ENCODE assay signal across 15 cellular contexts in the genomic region with DNA sequence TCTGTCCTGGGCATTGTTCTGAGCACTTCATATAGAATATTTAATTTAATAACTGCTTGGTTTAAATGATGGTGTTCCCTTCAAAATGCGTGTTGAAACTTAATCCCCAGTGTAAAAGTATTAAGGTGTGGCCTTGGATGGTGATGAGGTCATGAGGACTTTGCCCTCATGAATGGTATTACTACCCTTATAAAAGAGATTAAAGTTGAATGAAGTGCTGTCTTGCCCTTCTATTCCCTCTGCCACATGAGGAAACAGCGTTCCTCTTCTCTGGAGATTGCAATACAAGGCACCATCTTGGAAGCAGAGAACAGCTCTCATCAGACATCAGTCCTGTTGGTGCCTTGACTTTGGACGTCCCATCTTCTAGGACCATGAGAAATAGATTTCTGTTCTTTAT.
A peak's percentile ranks its signal among the peaks of the same experiment; 100 is the strongest.
DNase-seq lines count a peak whose midpoint lies in the region; ATAC-seq, FAIRE-seq and TF ChIP-seq lines count a peak whose summit lies in the region.
"Had no signal": no experiment of that assay in that cellular context is flagged by ENCODE, and none has a peak within 500 bp of the region (broad histone marks: within the 10 kb centered on the region; RNA-seq: fewer than 3 reads in every experiment).

No MANE protein-coding gene starts in this region.

- H3K23ac ChIP-seq in H1 (ENCODE audit: insufficient read length) = no peak overlapping the region

- H3K27ac ChIP-seq in H1 (ENCODE audit: low read depth, low read length) = no peak overlapping the region
- peak overlapping the region; percentile 30 to 77 for H3K27ac ChIP-seq in small intestine (ENCODE audit: low read depth in 1 of 2, low read length in 1 of 2)
- H3K27ac ChIP-seq in upper lobe of right lung = no peak overlapping the region

- H2AFZ ChIP-seq in H1 (ENCODE audit: low read length) = no peak overlapping the region
- H2AFZ ChIP-seq: GM23338 had no signal

- POLR2A ChIA-PET in H1 (lab: Charles Lee; ENCODE audit: partially characterized antibody) = interaction anchor here (2.6 kb wide), 1 partner anchor 374 kb away, joined by 7 read pairs; the partner anchor contains the start of gene PTPRG

- no peak overlapping the region for H2AK5ac ChIP-seq in H1 (ENCODE audit: low read depth, low read length)

- no peak overlapping the region for H3K4me2 ChIP-seq in H1 (ENCODE audit: insufficient read depth in 1 of 2, low read depth in 2 of 2, low read length in 2 of 2)
- H3K4me2 ChIP-seq: GM23338 had no signal

- peak overlapping the region; percentile 24 for H2BK120ac ChIP-seq in H1 (replicated peaks; ENCODE audit: low read depth, low read length)

- H2BK12ac ChIP-seq in H1 (ENCODE audit: low read depth, low read length) = no peak overlapping the region

- no peak overlapping the region for H2BK20ac ChIP-seq in H1 (ENCODE audit: low read length)

- H4K91ac ChIP-seq in H1 (replicated peaks; ENCODE audit: insufficient read length, low read length) = no peak overlapping the region

- peaks cover under 1% of the 10 kb centered on the region; the same call in 1 of the 2 replicates for H3K79me1 ChIP-seq in H1 (ENCODE audit: low read depth, low read length)

- TF ChIP-seq RAD21 in H1 (IDR thresholded peaks at IDR 0.05 in 1 of 2, conservative IDR thresholded peaks at IDR 0.05 in 1 of 2; ENCODE audit: low read depth in 2 of 2, low read length in 2 of 2) = no peak

- no peak overlapping the region for H3K18ac ChIP-seq in H1 (ENCODE audit: extremely low read depth, low read length)

- H3K4me1 ChIP-seq in H1 (replicated peaks in 1 of 4; ENCODE audit: control insufficient read depth in 3 of 4, insufficient read depth in 4 of 4, low read length in 3 of 4) (peaks cover 0 to 12% (median 7%) of the 10 kb centered on the region in 4 experiments; a peak in 6 of 7 replicates), small intestine (ENCODE audit: control insufficient read depth in 2 of 2, insufficient read depth in 1 of 2, low read depth in 1 of 2, low read length in 1 of 2) (peaks cover 0 to 3% of the 10 kb centered on the region in 2 donors), upper lobe of right lung (no peaks in the 10 kb centered on the region)

- TF ChIP-seq CTCF in H1 (IDR thresholded peaks at IDR 0.05; ENCODE audit: control extremely low read depth in 1 of 3, insufficient read depth in 1 of 3, low read depth in 1 of 3, low read length in 3 of 3) (no peak), upper lobe of right lung (IDR thresholded peaks at IDR 0.05) (no peak)

- TF ChIP-seq POLR2A in H1 (IDR thresholded peaks at IDR 0.05; ENCODE audit: control extremely low read depth in 1 of 2, low read depth in 2 of 2, low read length in 2 of 2) = no peak

- H3K56ac ChIP-seq in H1 (replicated peaks; ENCODE audit: insufficient read length, low read depth, low read length) = no peak overlapping the region

- intact Hi-C loops in left colon (cut with DNase I, micrococcal nuclease) = no loop called here
- intact Hi-C loops in upper lobe of right lung (cut with DNase I) = no loop called here

- H3K27me3 ChIP-seq in H1 (replicated peaks in 1 of 4; ENCODE audit: control insufficient read depth in 3 of 4, extremely low read depth in 1 of 4, insufficient read depth in 3 of 4, low read length in 3 of 4) (no peaks in the 10 kb centered on the region), small intestine (ENCODE audit: control insufficient read depth in 2 of 2, insufficient read depth in 2 of 2, low read length in 2 of 2) (no peaks in the 10 kb centered on the region), upper lobe of right lung (no peaks in the 10 kb centered on the region)

- WGBS in H1 (ENCODE audit: extremely low coverage in 1 of 2, insufficient coverage in 1 of 2, insufficient read length in 1 of 2, insufficient replicate concordance in 2 of 2, low coverage in 1 of 2, low lambda C conversion rate in 2 of 2, missing lambda C conversion rate in 1 of 2), 2 experiments = 87% methylated on average over 3 of the region's 3 CpGs; no CpG with 5 or more reads in 1 of the 2 experiments
- 31 to 75% (median 46%) methylated on average over 3 of the region's 3 CpGs for WGBS in small intestine, 3 donors

- no peak overlapping the region for H3K4ac ChIP-seq in H1 (replicated peaks; ENCODE audit: insufficient read length, low read depth, low read length)

- FAIRE-seq in H1 (lab: Jason Lieb, UNC) = no peak
- FAIRE-seq in small intestine (lab: Jason Lieb, UNC) = no peak
- FAIRE-seq: GM12891, GM19239, H54 had no signal

- no peaks in the 10 kb centered on the region for H3K23me2 ChIP-seq in H1 (ENCODE audit: low read depth, low read length)

- peak; percentile 99 for ATAC-seq in left colon
- ATAC-seq in GM18873 (IDR thresholded peaks at IDR 0.05; ENCODE audit: low FRiP score, unreplicated experiment) = no peak
- ATAC-seq in upper lobe of right lung = no peak

- DNase-seq in H1 (ENCODE audit: low read depth in 1 of 2, low spot score in 2 of 2) = no peak
- DNase-seq in left colon = no peak
- peak; percentile 94 for DNase-seq in small intestine
- no peak for DNase-seq in upper lobe of right lung
- no peak for DNase-seq in NCI-H2107 (lab: John Stamatoyannopoulos, UW)
- DNase-seq: C1 segment of cervical spinal cord, Calu3, COR-L47, DMS79 treated with DMSO at 0.1 percent for 48 hours, GF-D8 had no signal

- CTCF ChIA-PET in H1 (lab: Charles Lee; ENCODE audit: partially characterized antibody) = interaction anchor here (0.5 to 3.6 kb wide), 43 partner anchors 8 to 378 kb away, joined by 3 to 38 read pairs (median 4); no protein-coding TSS in a partner anchor

- H3K4me3 ChIP-seq in H1 (ENCODE audit: extremely low read depth in 1 of 4, insufficient read depth in 2 of 4, low read depth in 3 of 4, low read length in 4 of 4) = no peak overlapping the region
- no peak overlapping the region for H3K4me3 ChIP-seq in small intestine (ENCODE audit: low read depth in 1 of 2, low read length in 2 of 2)
- H3K4me3 ChIP-seq in upper lobe of right lung = no peak overlapping the region
- H3K4me3 ChIP-seq: GM23338 had no signal

- H4K8ac ChIP-seq in H1 (ENCODE audit: extremely low read depth, insufficient read depth, low read length) = no peak overlapping the region

- H3K14ac ChIP-seq in H1 (ENCODE audit: insufficient read length) = no peak overlapping the region

- H3K79me2 ChIP-seq in H1 (ENCODE audit: control insufficient read depth in 1 of 2, insufficient read depth in 2 of 2, low read length in 2 of 2) = peaks cover 0 to 83% of the 10 kb centered on the region in 2 experiments; a peak in 3 of 4 replicates

- no peak overlapping the region for H2BK5ac ChIP-seq in H1 (ENCODE audit: low read depth, low read length)

- no peak overlapping the region for H2BK15ac ChIP-seq in H1 (ENCODE audit: low read length)

- H3K9me3 ChIP-seq in H1 (ENCODE audit: insufficient read depth in 2 of 2, low read depth in 1 of 2, low read length in 1 of 2) = peaks cover 0 to 3% of the 10 kb centered on the region in 2 experiments; a peak in 1 of 4 replicates
- no peaks in the 10 kb centered on the region for H3K9me3 ChIP-seq in small intestine (ENCODE audit: control insufficient read depth, low read depth)
- H3K9me3 ChIP-seq in upper lobe of right lung = no peaks in the 10 kb centered on the region

- H3K9ac ChIP-seq in H1 (replicated peaks in 1 of 4; ENCODE audit: extremely low read depth in 1 of 4, low read depth in 3 of 4, low read length in 3 of 4) = no peak overlapping the region

- no peak for TF ChIP-seq EP300 in H1 (IDR thresholded peaks at IDR 0.05; ENCODE audit: borderline replicate concordance in 1 of 2, low read depth in 2 of 2, low read length in 2 of 2)

- no peak overlapping the region for H4K5ac ChIP-seq in H1 (ENCODE audit: insufficient read length, low read depth, low read length)

- H4K20me1 ChIP-seq in H1 (replicated peaks in 1 of 2; ENCODE audit: control insufficient read depth in 1 of 2, insufficient read depth in 2 of 2, low read length in 2 of 2) = peaks cover 3 to 6% of the 10 kb centered on the region in 2 experiments

- H3K36me3 ChIP-seq in H1 (ENCODE audit: control insufficient read depth in 2 of 4, insufficient read depth in 4 of 4, low read length in 3 of 4) (peaks cover 0 to 8% (median 0%) of the 10 kb centered on the region in 4 experiments; a peak in 1 of 8 replicates), small intestine (ENCODE audit: control insufficient read depth in 2 of 2, insufficient read depth in 2 of 2, low read length in 2 of 2) (no peaks in the 10 kb centered on the region), upper lobe of right lung (no peaks in the 10 kb centered on the region)

TF ChIP-seq in H1, 55 proteins besides CTCF, POLR2A, EP300 and RAD21:
- TF ChIP-seq SAP30 (IDR thresholded peaks at IDR 0.05; ENCODE audit: insufficient read depth, insufficient replicate concordance, low read length) (no peak), SP1 (IDR thresholded peaks at IDR 0.05; ENCODE audit: low read depth, low read length) (no peak), TEAD4 (IDR thresholded peaks at IDR 0.05; ENCODE audit: low read depth, low read length) (no peak), KDM4A (IDR thresholded peaks at IDR 0.05; ENCODE audit: low read depth, low read length, severe bottlenecking) (no peak), POLR2AphosphoS5 (IDR thresholded peaks at IDR 0.05; ENCODE audit: low read depth, low read length) (no peak), SIRT6 (IDR thresholded peaks at IDR 0.05; ENCODE audit: low read length) (no peak)

Comparison
In these comparisons a context has a peak if more than half of its experiments do, and no peak if none do; other contexts are left out.
1. H3K27ac ChIP-seq: peak in small intestine (2 of 2); none in H1 (single experiment) and upper lobe of right lung (single experiment).